In genomic region chr19:4443966-4444764, GRCh38 we compare ENCODE assay signal across 26 cellular contexts. TPM values are rescaled to one million over a fixed set of nuclear protein-coding genes. Genes with fewer than 3 reads are reported as not detected.
DNase-seq lines count a peak whose midpoint lies in the region; ATAC-seq, FAIRE-seq and TF ChIP-seq lines count a peak whose summit lies in the region.
"Had no signal": no experiment of that assay in that cellular context is flagged by ENCODE, and none has a peak within 500 bp of the region (broad histone marks: within the 10 kb centered on the region; RNA-seq: fewer than 3 reads in every experiment).

No MANE protein-coding gene starts in this region.

- H3K27ac Mint-ChIP-seq in glutamatergic neuron (ENCODE audit: unreplicated experiment) (peak overlapping the region; percentile 70), progenitor cell of endocrine pancreas (no peak overlapping the region)
- H3K27ac Mint-ChIP-seq: activated CD4-positive, alpha-beta T cell treated with anti-CD3 and anti-CD28 coated beads, Interleukin-2, amount 10 ng/mL, durations not matched to agents 24 days and 14 days; activated T-cell treated with anti-CD3 and anti-CD28 coated beads, Interleukin-2, amount 50 U/mL, for 72 hours; mesothelial cell of epicardium had no signal

- POLR2A ChIA-PET in A549 (lab: Yijun Ruan, JAX): no interaction called here

- TF ChIP-seq CTCF in A549 (IDR thresholded peaks at IDR 0.05): no peak
- no peak for TF ChIP-seq CTCF in RWPE2 (IDR thresholded peaks at IDR 0.05; ENCODE audit: poor library complexity, severe bottlenecking)
- TF ChIP-seq CTCF in glutamatergic neuron (IDR thresholded peaks at IDR 0.05; ENCODE audit: partially characterized antibody, unreplicated experiment): no peak
- TF ChIP-seq CTCF in GM10266 (IDR thresholded peaks at IDR 0.05; ENCODE audit: control insufficient read depth, insufficient read depth, low read depth, missing control alignments): no peak
- TF ChIP-seq CTCF in progenitor cell of endocrine pancreas (IDR thresholded peaks at IDR 0.05; ENCODE audit: unreplicated experiment): no peak

- TF ChIP-seq POLR2A in A549 (IDR thresholded peaks at IDR 0.05; ENCODE audit: low read length): no peak
- TF ChIP-seq POLR2A in GM15510 (IDR thresholded peaks at IDR 0.05; ENCODE audit: borderline replicate concordance, extremely low read depth, insufficient read length): peak; percentile 12

- H3K27ac ChIP-seq in A549 (no peak overlapping the region), RWPE2 (ENCODE audit: poor library complexity, severe bottlenecking) (no peak overlapping the region)
- H3K27ac ChIP-seq: left ventricle myocardium inferior, SK-N-MC, suprapubic skin, upper lobe of right lung had no signal

- no peaks in the 10 kb centered on the region for H3K27me3 ChIP-seq in RWPE2 (ENCODE audit: insufficient read depth, poor library complexity, severe bottlenecking)
- H3K27me3 ChIP-seq: BE2C, suprapubic skin, upper lobe of right lung had no signal

- H3K4me1 ChIP-seq in A549 (no peaks in the 10 kb centered on the region), RWPE2 (ENCODE audit: insufficient read depth, poor library complexity, severe bottlenecking) (no peaks in the 10 kb centered on the region)
- H3K4me1 ChIP-seq: BE2C, upper lobe of right lung had no signal

- peaks cover 8% of the 10 kb centered on the region for H3K4me1 Mint-ChIP-seq in glutamatergic neuron (ENCODE audit: low read depth, unreplicated experiment)
- H3K4me1 Mint-ChIP-seq in progenitor cell of endocrine pancreas (ENCODE audit: low read depth): no peaks in the 10 kb centered on the region
- H3K4me1 Mint-ChIP-seq: mesothelial cell of epicardium had no signal

- H3K4me3 Mint-ChIP-seq in glutamatergic neuron (ENCODE audit: unreplicated experiment) (no peak overlapping the region), progenitor cell of endocrine pancreas (ENCODE audit: low read depth) (no peak overlapping the region)
- H3K4me3 Mint-ChIP-seq: activated CD4-positive, alpha-beta T cell treated with anti-CD3 and anti-CD28 coated beads, Interleukin-2, amount 10 ng/mL, durations not matched to agents 24 days and 14 days; activated T-cell treated with anti-CD3 and anti-CD28 coated beads, Interleukin-2, amount 50 U/mL, for 72 hours; mesothelial cell of epicardium had no signal

- no peak for FAIRE-seq in A549 (lab: Jason Lieb, UNC)
- FAIRE-seq: islet of Langerhans, RCC 7860 had no signal

- H3K4me3 ChIP-seq in A549: no peak overlapping the region
- no peak overlapping the region for H3K4me3 ChIP-seq in RWPE2 (ENCODE audit: severe bottlenecking)
- H3K4me3 ChIP-seq: left ventricle myocardium inferior, SK-N-MC, suprapubic skin, upper lobe of right lung had no signal

- peaks cover 52% of the 10 kb centered on the region for H3K36me3 ChIP-seq in RWPE2 (ENCODE audit: low read depth)

- no peak for TF ChIP-seq RAD21 in A549 (conservative IDR thresholded peaks at IDR 0.05 in 1 of 2, IDR thresholded peaks at IDR 0.05 in 1 of 2)

- DNase-seq in A549 (ENCODE audit: low read depth in 1 of 2, low spot score in 1 of 2): no peak
- DNase-seq in RWPE2 (ENCODE audit: low spot score): no peak
- DNase-seq in glutamatergic neuron: no peak
- no peak for DNase-seq in COR-L47 (lab: John Stamatoyannopoulos, UW)
- DNase-seq in GM10266 (ENCODE audit: extremely low spot score): no peak
- DNase-seq in SIG-M5 (lab: John Stamatoyannopoulos, UW): no peak
- no peak for DNase-seq in progenitor cell of endocrine pancreas (ENCODE audit: low spot score, unreplicated experiment)
- DNase-seq: activated CD4-positive, alpha-beta T cell treated with anti-CD3 and anti-CD28 coated beads, Interleukin-2, amount 10 ng/mL, durations not matched to agents 24 days and 14 days; activated naive CD4-positive, alpha-beta T cell; activated T-cell treated with anti-CD3 and anti-CD28 coated beads, Interleukin-2, amount 50 U/mL, for 72 hours; BE2C; DMS79; KBM-7; left ventricle myocardium inferior; naive thymus-derived CD4-positive, alpha-beta T cell; NCI-H1105; NCI-H2029; stimulated activated CD4-positive, alpha-beta T cell treated with anti-CD3 and anti-CD28 coated beads, Interleukin-2, amount 100 ng/mL, for 48 hours; upper lobe of right lung had no signal

- H3K36me3 Mint-ChIP-seq in glutamatergic neuron (ENCODE audit: unreplicated experiment) (no peaks in the 10 kb centered on the region), progenitor cell of endocrine pancreas (ENCODE audit: insufficient read depth) (peaks cover 4% of the 10 kb centered on the region)

- 82% methylated on average over 8 of the region's 20 CpGs for WGBS in A549 (ENCODE audit: missing lambda C conversion rate)

- CTCF ChIA-PET in A549 (lab: Yijun Ruan, JAX): interaction anchor here (0.6 kb wide), 1 partner anchor 176 kb away, joined by 3 read pairs; no protein-coding TSS in a partner anchor

- H3K9me3 ChIP-seq in A549 (no peaks in the 10 kb centered on the region), RWPE2 (ENCODE audit: severe bottlenecking) (no peaks in the 10 kb centered on the region)
- H3K9me3 ChIP-seq: BE2C, left ventricle myocardium inferior, suprapubic skin, upper lobe of right lung had no signal

- no peak overlapping the region for H3K4me2 ChIP-seq in A549

- ATAC-seq in A549: peak in 1 of 2 experiments; percentile 11; a peak in 3 of 6 replicates
- ATAC-seq in RWPE2 (ENCODE audit: low read depth): peak; percentile 4; the same call in 1 of the 3 replicates
- ATAC-seq: activated T-cell treated with anti-CD3 and anti-CD28 coated beads, Interleukin-2, amount 50 U/mL, for 72 hours; naive thymus-derived CD4-positive, alpha-beta T cell; right cardiac atrium; upper lobe of right lung had no signal

- TF ChIP-seq EP300 in A549 (IDR thresholded peaks at IDR 0.05): no peak

- H3K9me3 Mint-ChIP-seq in glutamatergic neuron (ENCODE audit: unreplicated experiment) (peaks cover 1% of the 10 kb centered on the region), progenitor cell of endocrine pancreas (ENCODE audit: low read depth) (no peaks in the 10 kb centered on the region)
- H3K9me3 Mint-ChIP-seq: activated CD4-positive, alpha-beta T cell treated with anti-CD3 and anti-CD28 coated beads, Interleukin-2, amount 10 ng/mL, durations not matched to agents 24 days and 14 days; activated T-cell treated with anti-CD3 and anti-CD28 coated beads, Interleukin-2, amount 50 U/mL, for 72 hours; mesothelial cell of epicardium; naive thymus-derived CD4-positive, alpha-beta T cell had no signal

- H3K27me3 Mint-ChIP-seq in glutamatergic neuron (ENCODE audit: unreplicated experiment): peaks cover 4% of the 10 kb centered on the region
- H3K27me3 Mint-ChIP-seq in progenitor cell of endocrine pancreas: no peaks in the 10 kb centered on the region
- H3K27me3 Mint-ChIP-seq: activated CD4-positive, alpha-beta T cell treated with anti-CD3 and anti-CD28 coated beads, Interleukin-2, amount 10 ng/mL, durations not matched to agents 24 days and 14 days; naive thymus-derived CD4-positive, alpha-beta T cell had no signal

TF ChIP-seq in A549, 52 proteins besides CTCF, POLR2A, EP300 and RAD21:
- TF ChIP-seq SMC3 (IDR thresholded peaks at IDR 0.05): no peak
- no peak for TF ChIP-seq FOSB (CRISPR knock-in tag; IDR thresholded peaks at IDR 0.05)
- TF ChIP-seq POLR2AphosphoS2 (conservative IDR thresholded peaks at IDR 0.05; ENCODE audit: low read length): 0 out of 2 replicates have a peak, but pooled peaks have one; percentile 13
- no peak for TF ChIP-seq SREBF2 (IDR thresholded peaks at IDR 0.05)
- TF ChIP-seq, protein P1, sequence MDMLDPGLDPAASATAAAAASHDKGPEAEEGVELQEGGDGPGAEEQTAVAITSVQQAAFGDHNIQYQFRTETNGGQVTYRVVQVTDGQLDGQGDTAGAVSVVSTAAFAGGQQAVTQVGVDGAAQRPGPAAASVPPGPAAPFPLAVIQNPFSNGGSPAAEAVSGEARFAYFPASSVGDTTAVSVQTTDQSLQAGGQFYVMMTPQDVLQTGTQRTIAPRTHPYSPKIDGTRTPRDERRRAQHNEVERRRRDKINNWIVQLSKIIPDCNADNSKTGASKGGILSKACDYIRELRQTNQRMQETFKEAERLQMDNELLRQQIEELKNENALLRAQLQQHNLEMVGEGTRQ (IDR thresholded peaks at IDR 0.05): no peak

RNA-seq across cellular contexts. Expression of gene UBXN6, which starts 13.4 kb away (rescaled TPM):
- polyA plus RNA-seq in A549 (2011; rRNA removed) (19.9 and 23.0 TPM in 2 replicates), A549 (2017; fragmentation: RNase III; extraction: RNeasy Plus Mini Kit Qiagen cat#74134 plus additional on column Dnase treatment) (27.4 to 32.7 TPM (median 31.6 TPM) in 3 replicates)
- polyA plus RNA-seq in A549 (2012; cell fraction: cytosol; rRNA removed): 40.4 and 48.2 TPM in 2 replicates
- polyA plus RNA-seq in A549 (2012; cell fraction: nucleus; rRNA removed): 57.3 and 59.8 TPM in 2 replicates
- 20.0 and 22.9 TPM in 2 replicates for polyA minus RNA-seq in A549 (2011; rRNA and poly(A)+ RNA removed)
- total RNA-seq in glutamatergic neuron (ENCODE audit: unreplicated experiment) (47.9 TPM), progenitor cell of endocrine pancreas (57.2 and 61.8 TPM in 2 replicates)

RNA-seq across cellular contexts. Expression of gene HDGFL2, which starts 27.9 kb away (rescaled TPM):
- polyA plus RNA-seq in A549 (2011; rRNA removed): 8.9 and 10.8 TPM in 2 replicates
- polyA plus RNA-seq in A549 (2012; cell fraction: cytosol; rRNA removed): 26.0 and 26.6 TPM in 2 replicates
- 41.1 and 42.8 TPM in 2 replicates for polyA plus RNA-seq in A549 (2012; cell fraction: nucleus; rRNA removed)
- polyA plus RNA-seq in A549 (2017; fragmentation: RNase III; extraction: RNeasy Plus Mini Kit Qiagen cat#74134 plus additional on column Dnase treatment): 29.6 to 36.1 TPM (median 34.3 TPM) in 3 replicates
- polyA minus RNA-seq in A549 (2011; rRNA and poly(A)+ RNA removed): 10.1 and 11.1 TPM in 2 replicates
- 118 TPM for total RNA-seq in glutamatergic neuron (ENCODE audit: unreplicated experiment)
- total RNA-seq in progenitor cell of endocrine pancreas: 92.6 and 94.2 TPM in 2 replicates

RNA-seq across cellular contexts. Expression of gene CHAF1A, which starts 41.7 kb away (rescaled TPM):
- polyA plus RNA-seq in A549 (2011; rRNA removed): 11.7 and 15.6 TPM in 2 replicates
- 44.7 and 63.7 TPM in 2 replicates for polyA plus RNA-seq in A549 (2012; cell fraction: cytosol; rRNA removed)
- 92.1 and 129 TPM in 2 replicates for polyA plus RNA-seq in A549 (2012; cell fraction: nucleus; rRNA removed)
- 24.7 to 28.0 TPM (median 27.0 TPM) in 3 replicates for polyA plus RNA-seq in A549 (2017; fragmentation: RNase III; extraction: RNeasy Plus Mini Kit Qiagen cat#74134 plus additional on column Dnase treatment)
- 12.2 and 12.9 TPM in 2 replicates for polyA minus RNA-seq in A549 (2011; rRNA and poly(A)+ RNA removed)
- total RNA-seq in glutamatergic neuron (ENCODE audit: unreplicated experiment): 20.5 TPM
- 41.8 and 48.2 TPM in 2 replicates for total RNA-seq in progenitor cell of endocrine pancreas

RNA-seq across cellular contexts. Expression of gene SH3GL1, which starts 43.8 kb away (rescaled TPM):
- 18.2 and 20.1 TPM in 2 replicates for polyA plus RNA-seq in A549 (2011; rRNA removed)
- 61.4 and 83.2 TPM in 2 replicates for polyA plus RNA-seq in A549 (2012; cell fraction: cytosol; rRNA removed)
- polyA plus RNA-seq in A549 (2012; cell fraction: nucleus; rRNA removed): 59.4 and 68.5 TPM in 2 replicates
- 34.7 to 36.0 TPM (median 35.1 TPM) in 3 replicates for polyA plus RNA-seq in A549 (2017; fragmentation: RNase III; extraction: RNeasy Plus Mini Kit Qiagen cat#74134 plus additional on column Dnase treatment)
- 9.7 and 18.8 TPM in 2 replicates for polyA minus RNA-seq in A549 (2011; rRNA and poly(A)+ RNA removed)
- total RNA-seq in glutamatergic neuron (ENCODE audit: unreplicated experiment): 56.3 TPM
- 55.6 and 61.6 TPM in 2 replicates for total RNA-seq in progenitor cell of endocrine pancreas
